Comparison of ENCODE assay signal across 1 cellular context in the genomic region with DNA sequence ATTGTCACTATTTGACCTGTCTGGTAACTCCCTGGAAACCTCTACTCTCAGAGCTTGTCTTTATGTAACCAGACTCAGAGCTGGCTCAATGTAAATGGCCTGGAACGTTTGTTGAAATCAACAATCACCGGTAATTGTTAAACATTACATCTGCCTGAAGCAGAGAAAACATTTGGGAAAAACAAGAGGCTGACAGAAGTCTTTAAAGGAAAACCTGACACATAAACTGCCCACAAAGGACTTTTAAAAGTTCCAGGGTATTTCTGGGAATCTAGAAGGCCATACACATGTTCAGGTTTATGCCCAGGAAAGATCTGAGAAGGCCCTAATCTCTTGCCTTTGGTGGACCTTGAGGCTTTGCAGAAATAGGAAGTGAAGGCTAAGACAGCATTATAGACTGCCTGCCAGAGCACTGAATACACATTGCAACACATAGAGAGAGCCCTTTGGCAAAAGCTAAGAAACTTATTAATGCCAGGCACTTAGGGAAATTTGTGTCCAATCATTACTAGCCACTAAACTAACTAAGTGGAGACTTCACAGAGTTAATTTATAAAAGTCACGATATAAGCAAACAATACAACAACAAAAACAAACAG.
TF ChIP-seq lines count a peak whose summit lies in the region.

No MANE protein-coding gene starts in this region.

TF ChIP-seq in HepG2, 621 proteins besides CTCF, POLR2A, EP300 and RAD21 (continued from another document):
- TF ChIP-seq ZHX2 (IDR thresholded peaks at IDR 0.05; ENCODE audit: low read depth) (no peak), ZHX2 (CRISPR knock-in tag; IDR thresholded peaks at IDR 0.05; ENCODE audit: borderline replicate concordance) (no peak), ZNF337 (CRISPR knock-in tag; IDR thresholded peaks at IDR 0.05; ENCODE audit: borderline replicate concordance, low read depth) (0 out of 2 replicates have a peak, but pooled peaks have one; percentile 14), SATB2 (CRISPR knock-in tag; IDR thresholded peaks at IDR 0.05) (no peak), ETV6 (CRISPR knock-in tag; conservative IDR thresholded peaks at IDR 0.05) (no peak), ZBTB49 (CRISPR knock-in tag; IDR thresholded peaks at IDR 0.05; ENCODE audit: borderline replicate concordance) (no peak), ARNT2 (CRISPR knock-in tag; IDR thresholded peaks at IDR 0.05; ENCODE audit: low read depth) (no peak)
